8 cellular contexts compared by ENCODE assay signal in genomic region chr15:77959094-77959879, GRCh38.
DNase-seq lines count a peak whose midpoint lies in the region; ATAC-seq and TF ChIP-seq lines count a peak whose summit lies in the region.

No MANE protein-coding gene starts in this region.

- H3K36me3 Mint-ChIP-seq in activated B cell treated with CpG ODN at 0.5 μM for 24 hours (ENCODE audit: low read depth), result no peaks in the 10 kb centered on the region

- H3K4me3 ChIP-seq in HFF-Myc (replicated peaks; ENCODE audit: low read depth, low read length), result peak overlapping the region; percentile 18; the same call in 1 of the 2 replicates

- no peak overlapping the region for H3K27ac ChIP-seq in caudate nucleus (ENCODE audit: low read depth, low read length)

- H3K9me3 Mint-ChIP-seq in activated B cell treated with CpG ODN at 0.5 μM for 24 hours, result no peaks in the 10 kb centered on the region

- POLR2A ChIA-PET in activated B cell treated with CpG ODN at 0.5 μM for 24 hours (lab: Charles Lee), result interaction anchor here (0.5 kb wide), 1 partner anchor 284 kb away, joined by 5 read pairs; no protein-coding TSS in a partner anchor

- CTCF ChIA-PET in activated B cell treated with CpG ODN at 0.5 μM for 24 hours (lab: Charles Lee), result interaction anchor here (0.7 to 4.7 kb wide), 11 partner anchors 9 to 464 kb away, joined by 3 to 57 read pairs (median 5); no protein-coding TSS in a partner anchor

- H3K4me3 Mint-ChIP-seq in activated B cell treated with CpG ODN at 0.5 μM for 24 hours, result peak overlapping the region; percentile 44

- TF ChIP-seq CTCF in HFF-Myc (IDR thresholded peaks at IDR 0.05; ENCODE audit: low read depth, low read length, missing control alignments) (peak; percentile 90), activated B cell treated with CpG ODN at 0.5 μM for 24 hours (IDR thresholded peaks at IDR 0.05) (peak; percentile 93)

- intact Hi-C loops in activated B cell treated with CpG ODN at 0.5 μM for 24 hours (cut with micrococcal nuclease), result loop anchor here (1.0 to 2.0 kb wide), 5 partner anchors 36 to 464 kb away; no protein-coding TSS in a partner anchor

- H3K27me3 Mint-ChIP-seq in activated B cell treated with CpG ODN at 0.5 μM for 24 hours, result peaks cover 23% of the 10 kb centered on the region

- H3K4me1 Mint-ChIP-seq in activated B cell treated with CpG ODN at 0.5 μM for 24 hours, result peaks cover 9% of the 10 kb centered on the region

- ATAC-seq in activated B cell treated with CpG ODN at 0.5 μM for 24 hours (ENCODE audit: low read depth) (peak; percentile 99), HG03457 (IDR thresholded peaks at IDR 0.05; ENCODE audit: unreplicated experiment) (no peak)

- DNase-seq in EL (peak; percentile 71), HFF-Myc (ENCODE audit: extremely low read depth, low read depth) (peak; percentile 41), NCI-H2107 treated with DMSO at 0.1 percent for 48 hours (lab: John Stamatoyannopoulos, UW; ENCODE audit: unreplicated experiment) (peak; percentile 1), activated B cell treated with CpG ODN at 0.5 μM for 24 hours (peak; percentile 69), caudate nucleus (lab: John Stamatoyannopoulos, UW) (peak in 55 of 61 donors; percentile 5 to 79 (median 49)), kidney glomerular epithelial cell (lab: John Stamatoyannopoulos, UW) (peak; percentile 47)
- peak; percentile 56 to 70 (median 61) for DNase-seq in stimulated activated CD4-positive, alpha-beta T cell treated with anti-CD3 and anti-CD28 coated beads, Interleukin-1b, Interleukin-23, amount 100 ng/mL, for 24 hours (ENCODE audit: low read depth in 4 of 4, low spot score in 1 of 4)

- H3K27ac Mint-ChIP-seq in activated B cell treated with CpG ODN at 0.5 μM for 24 hours, result no peak overlapping the region

Comparison
In these comparisons a context has a peak if more than half of its experiments do, and no peak if none do; other contexts are left out.
1. DNase-seq: peak in every context shown above with its lines; median percentile 71 in EL; 69 in activated B cell treated with CpG ODN at 0.5 μM for 24 hours; 61 in stimulated activated CD4-positive, alpha-beta T cell treated with anti-CD3 and anti-CD28 coated beads, Interleukin-1b, Interleukin-23, amount 100 ng/mL, for 24 hours; 49 in caudate nucleus; 47 in kidney glomerular epithelial cell; 41 in HFF-Myc; 1 in NCI-H2107 treated with DMSO at 0.1 percent for 48 hours.